ENCODE assay signal across 9 cellular contexts in the genomic region with DNA sequence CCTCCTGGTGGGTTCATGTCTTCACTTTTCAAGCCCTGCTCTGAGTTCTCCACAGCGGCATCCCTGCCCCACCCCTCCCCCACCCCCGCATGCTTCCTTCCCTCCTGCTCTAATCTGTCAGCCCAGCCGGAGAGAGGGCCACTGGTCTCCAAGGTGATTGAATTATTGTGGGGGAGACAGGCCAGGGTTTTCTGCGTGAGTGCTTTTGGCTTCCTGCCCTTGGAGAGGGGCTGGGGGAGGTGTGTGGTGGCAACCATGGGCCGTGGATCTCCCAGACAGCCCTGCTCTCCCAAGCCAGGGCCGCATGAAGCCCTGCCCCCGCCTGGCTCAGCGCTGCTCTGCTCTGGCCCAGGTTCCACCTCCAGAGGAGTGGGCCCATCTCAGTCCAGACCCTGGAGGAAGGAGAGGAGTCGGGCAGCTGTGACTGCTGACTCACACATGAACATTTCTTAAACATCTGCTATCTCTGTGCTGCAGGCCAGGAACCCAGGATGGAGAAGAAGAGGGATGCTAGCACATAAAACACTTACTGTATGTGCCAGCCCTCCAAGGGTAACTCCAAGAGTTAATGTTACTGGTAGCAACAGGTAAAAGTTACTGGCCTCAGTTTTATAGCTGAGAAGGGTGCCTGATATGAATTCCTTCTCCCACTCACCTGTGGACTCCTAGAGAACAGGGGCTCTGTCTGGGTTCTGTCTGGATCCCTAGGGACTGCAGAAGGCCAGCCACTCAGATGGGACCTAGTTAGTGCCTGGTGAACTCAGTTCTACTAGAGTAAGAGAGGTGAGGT.
DNase-seq lines count a peak whose midpoint lies in the region; ATAC-seq and TF ChIP-seq lines count a peak whose summit lies in the region.
"Had no signal": no experiment of that assay in that cellular context is flagged by ENCODE, and none has a peak within 500 bp of the region (broad histone marks: within the 10 kb centered on the region; RNA-seq: fewer than 3 reads in every experiment).

No MANE protein-coding gene starts in this region.

- H3K9me2 ChIP-seq in MM.1S (replicated peaks; ENCODE audit: insufficient read depth, low read length) = no peaks in the 10 kb centered on the region

- H3K9me3 ChIP-seq in MM.1S (replicated peaks; ENCODE audit: insufficient read depth, low read length) = no peaks in the 10 kb centered on the region

- no peak overlapping the region for H2AFZ ChIP-seq in MM.1S (ENCODE audit: low read length)

- TF ChIP-seq CTCF in MM.1S (IDR thresholded peaks at IDR 0.05; ENCODE audit: low read length) = no peak

- H3K27me3 ChIP-seq in MM.1S (replicated peaks; ENCODE audit: insufficient read depth, low read length) = no peaks in the 10 kb centered on the region

- no peak overlapping the region for H3K4me3 ChIP-seq in MM.1S (ENCODE audit: low read length)

- no peaks in the 10 kb centered on the region for H3K4me1 ChIP-seq in MM.1S (ENCODE audit: low read length)

- H3K79me2 ChIP-seq in MM.1S (ENCODE audit: low read length) = no peaks in the 10 kb centered on the region

- DNase-seq in CMK (ENCODE audit: low read depth) (peak; percentile 98), NCI-H1092 (lab: John Stamatoyannopoulos, UW) (peak; percentile 85), dermis microvascular lymphatic vessel endothelial cell (ENCODE audit: low read depth in 2 of 2) (peak; percentile 87 to 95), myocyte (ENCODE audit: low read depth) (peak; percentile 62), DMS153 (lab: John Stamatoyannopoulos, UW) (no peak), MM.1S (no peak)

- no peak overlapping the region for H3K9ac ChIP-seq in MM.1S (ENCODE audit: low read length)

- no peaks in the 10 kb centered on the region for H3K36me3 ChIP-seq in MM.1S (replicated peaks; ENCODE audit: insufficient read depth, low read length)

- ATAC-seq in GM18517 (IDR thresholded peaks at IDR 0.05; ENCODE audit: unreplicated experiment) (no peak), HG02763 (IDR thresholded peaks at IDR 0.05; ENCODE audit: unreplicated experiment) (no peak)
- ATAC-seq: HCT116 had no signal

- no peak overlapping the region for H3K27ac ChIP-seq in MM.1S (ENCODE audit: low read length)

- no peak overlapping the region for H3K4me2 ChIP-seq in MM.1S (ENCODE audit: low read depth, low read length)

- no peaks in the 10 kb centered on the region for H3F3A ChIP-seq in MM.1S (ENCODE audit: insufficient read depth, low read length)

- no peaks in the 10 kb centered on the region for H4K20me1 ChIP-seq in MM.1S (ENCODE audit: insufficient read depth, low read length)

Comparison
In these comparisons a context has a peak if more than half of its experiments do, and no peak if none do; other contexts are left out.
1. DNase-seq: peak in CMK (single experiment), NCI-H1092 (single experiment), dermis microvascular lymphatic vessel endothelial cell (2 of 2) and myocyte (single experiment); none in DMS153 (single experiment) and MM.1S (single experiment).